In the genomic region with DNA sequence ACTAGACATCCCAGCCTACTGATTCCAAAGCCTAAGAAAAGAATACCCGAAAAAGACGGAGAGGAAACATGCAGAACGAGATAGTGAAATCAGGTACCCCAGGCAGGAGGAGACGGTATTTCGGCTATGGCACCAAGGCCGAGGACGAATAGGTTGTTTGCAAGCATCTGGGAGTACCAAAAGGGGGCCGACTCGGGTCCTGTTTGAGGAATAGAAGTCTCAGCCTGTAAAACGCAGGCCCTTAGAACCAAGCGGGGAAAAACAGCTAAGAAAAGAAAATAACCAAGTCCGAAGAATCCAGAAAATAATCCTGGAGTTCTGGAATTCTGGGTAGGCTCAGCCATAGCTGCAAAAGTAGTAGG, we compare ENCODE assay signal across 8 cellular contexts. TPM values are rescaled to one million over a fixed set of nuclear protein-coding genes. Genes with fewer than 3 reads are reported as not detected.
DNase-seq lines count a peak whose midpoint lies in the region; ATAC-seq, FAIRE-seq and TF ChIP-seq lines count a peak whose summit lies in the region.

No MANE protein-coding gene starts in this region.

- no peak for TF ChIP-seq POLR2A in H54 (IDR thresholded peaks at IDR 0.05; ENCODE audit: low read depth, low read length)

- H3K27me3 ChIP-seq in AG04450 (ENCODE audit: control insufficient read depth, insufficient read depth, low read length), result no peaks in the 10 kb centered on the region

- TF ChIP-seq CTCF in AG04450 (IDR thresholded peaks at IDR 0.05; ENCODE audit: low read depth, low read length), result no peak

- POLR2A ChIA-PET in AG04450 (lab: Yijun Ruan, JAX), result interaction anchor here (1.3 to 1.4 kb wide), 3 partner anchors 10 to 192 kb away, joined by 3 to 8 read pairs (median 4); partner anchors contain the start of gene FAM117A

- no peak for ATAC-seq in HG03045 (IDR thresholded peaks at IDR 0.05; ENCODE audit: unreplicated experiment)

- H3K36me3 Mint-ChIP-seq in IgD-negative memory B cell, result peaks cover 5% of the 10 kb centered on the region
- peaks cover 51% of the 10 kb centered on the region for H3K36me3 Mint-ChIP-seq in stimulated activated naive CD8-positive, alpha-beta T cell treated with anti-CD3 and anti-CD28 coated beads, Interleukin-15, Interleukin-2, amounts not matched to agents 100 ng/mL and 50 ng/mL, for 24 hours (ENCODE audit: low read depth)

- no peak for FAIRE-seq in H54 (lab: Jason Lieb, UNC)

- CTCF ChIA-PET in AG04450 (lab: Charles Lee), result interaction anchor here (0.5 to 4.9 kb wide), 9 partner anchors 11 to 1712 kb away, joined by 3 to 23 read pairs (median 7); no protein-coding TSS in a partner anchor

- H3K9me3 ChIP-seq in AG04450 (ENCODE audit: control insufficient read depth, insufficient read depth, low read length) (no peaks in the 10 kb centered on the region; the same call in 1 of the 2 replicates), iPS-18c (ENCODE audit: control insufficient read depth, insufficient read depth, low read length) (no peaks in the 10 kb centered on the region)

- peak overlapping the region; percentile 77 to 96 (median 92) for H3K4me3 Mint-ChIP-seq in IgD-negative memory B cell
- H3K4me3 Mint-ChIP-seq in stimulated activated naive CD8-positive, alpha-beta T cell treated with anti-CD3 and anti-CD28 coated beads, Interleukin-15, Interleukin-2, amounts not matched to agents 100 ng/mL and 50 ng/mL, for 24 hours, result peak overlapping the region; percentile 94

- peak overlapping the region; percentile 86 to 100 (median 98) for H3K27ac Mint-ChIP-seq in IgD-negative memory B cell
- peak overlapping the region; percentile 98 for H3K27ac Mint-ChIP-seq in stimulated activated naive CD8-positive, alpha-beta T cell treated with anti-CD3 and anti-CD28 coated beads, Interleukin-15, Interleukin-2, amounts not matched to agents 100 ng/mL and 50 ng/mL, for 24 hours

- no peaks in the 10 kb centered on the region for H3K9me3 Mint-ChIP-seq in IgD-negative memory B cell
- no peaks in the 10 kb centered on the region for H3K9me3 Mint-ChIP-seq in stimulated activated naive CD8-positive, alpha-beta T cell treated with anti-CD3 and anti-CD28 coated beads, Interleukin-15, Interleukin-2, amounts not matched to agents 100 ng/mL and 50 ng/mL, for 24 hours

- H3K27ac ChIP-seq in AG04450 (ENCODE audit: low read depth, low read length), result peak overlapping the region; percentile 92

- DNase-seq in AG04450 (ENCODE audit: low read depth, low spot score) (no peak), cortex of kidney (lab: John Stamatoyannopoulos, UW) (no peak), H54 (ENCODE audit: insufficient read length, low spot score) (no peak)
- peak; percentile 46 for DNase-seq in activated naive CD4-positive, alpha-beta T cell treated with anti-CD3 and anti-CD28 coated beads, Interleukin-2, amount 50 U/mL, for 16 hours

- H3K4me3 ChIP-seq in AG04450 (ENCODE audit: low read depth, low read length) (peak overlapping the region; percentile 95), iPS-18c (ENCODE audit: insufficient read depth, low read depth, low read length) (peak overlapping the region; percentile 85)

- peaks cover 6 to 23% (median 17%) of the 10 kb centered on the region in 3 donors for H3K4me1 Mint-ChIP-seq in IgD-negative memory B cell
- H3K4me1 Mint-ChIP-seq in stimulated activated naive CD8-positive, alpha-beta T cell treated with anti-CD3 and anti-CD28 coated beads, Interleukin-15, Interleukin-2, amounts not matched to agents 100 ng/mL and 50 ng/mL, for 24 hours (ENCODE audit: low read depth), result peaks cover 47% of the 10 kb centered on the region

- no peaks in the 10 kb centered on the region for H3K27me3 Mint-ChIP-seq in IgD-negative memory B cell
- H3K27me3 Mint-ChIP-seq in stimulated activated naive CD8-positive, alpha-beta T cell treated with anti-CD3 and anti-CD28 coated beads, Interleukin-15, Interleukin-2, amounts not matched to agents 100 ng/mL and 50 ng/mL, for 24 hours, result no peaks in the 10 kb centered on the region

RNA-seq across cellular contexts. Expression of gene SLC35B1, which starts 0.5 kb away (rescaled TPM):
- polyA plus RNA-seq in AG04450 (2011; rRNA removed), result 99.1 and 109 TPM in 2 replicates
- polyA minus RNA-seq in AG04450 (2011; rRNA and poly(A)+ RNA removed), result 64.2 and 77.9 TPM in 2 replicates
- 27.7 TPM for polyA plus RNA-seq in IgD-negative memory B cell

RNA-seq across cellular contexts. Expression of gene SPOP, which starts 29.3 kb away (rescaled TPM):
- polyA plus RNA-seq in AG04450 (2011; rRNA removed), result 51.6 and 52.1 TPM in 2 replicates
- polyA minus RNA-seq in AG04450 (2011; rRNA and poly(A)+ RNA removed), result 77.0 and 81.1 TPM in 2 replicates
- 90.5 TPM for polyA plus RNA-seq in IgD-negative memory B cell

RNA-seq across cellular contexts. Expression of gene FAM117A, which starts 56.7 kb away (rescaled TPM):
- polyA plus RNA-seq in AG04450 (2011; rRNA removed), result 2.5 and 2.8 TPM in 2 replicates
- 3.2 and 4.9 TPM in 2 replicates for polyA minus RNA-seq in AG04450 (2011; rRNA and poly(A)+ RNA removed)
- polyA plus RNA-seq in IgD-negative memory B cell, result 81.6 TPM

Comparison
In these comparisons a context has a peak if more than half of its experiments do, and no peak if none do; other contexts are left out.
1. RNA of gene FAM117A, which starts 56.7 kb away (polyA plus RNA-seq): 81.6 TPM in IgD-negative memory B cell (single experiment); 2.5 to 2.8 TPM in AG04450; every median in the first group is over 10 times any median in the second.